ENCODE assay signal across 9 cellular contexts in genomic region chr7:120273476-120273975, GRCh38. TPM values are rescaled to one million over a fixed set of nuclear protein-coding genes. Genes with fewer than 3 reads are reported as not detected.
DNase-seq lines count a peak whose midpoint lies in the region; TF ChIP-seq lines count a peak whose summit lies in the region.
"Had no signal": no experiment of that assay in that cellular context is flagged by ENCODE, and none has a peak within 500 bp of the region (broad histone marks: within the 10 kb centered on the region; RNA-seq: fewer than 3 reads in every experiment).

No MANE protein-coding gene starts in this region.

- no peak for TF ChIP-seq CTCF in HFFc6 (IDR thresholded peaks at IDR 0.05)

- H3K27me3 ChIP-seq in iPS DF 6.9 (ENCODE audit: control insufficient read depth, insufficient read depth, low read length) (no peaks in the 10 kb centered on the region), skeletal muscle tissue (ENCODE audit: control insufficient read depth in 3 of 3, insufficient read depth in 3 of 3, low read length in 3 of 3) (peaks cover 3 to 12% (median 6%) of the 10 kb centered on the region in 3 donors)

- H3K27me3 Mint-ChIP-seq in HFFc6 (ENCODE audit: insufficient read depth): peaks cover 15% of the 10 kb centered on the region; the same call in 1 of the 2 replicates

- H3K4me1 ChIP-seq in iPS DF 6.9 (ENCODE audit: control insufficient read depth, insufficient read depth, low read length) (peaks cover 4% of the 10 kb centered on the region), skeletal muscle tissue (ENCODE audit: control insufficient read depth in 3 of 3, insufficient read depth in 3 of 3, low read length in 3 of 3) (peaks cover 5 to 13% (median 7%) of the 10 kb centered on the region in 3 donors)
- H3K4me1 ChIP-seq: BLaER1 had no signal

- peak overlapping the region; percentile 75 for H3K27ac ChIP-seq in angular gyrus (ENCODE audit: low read depth, low read length)
- H3K27ac ChIP-seq in iPS DF 6.9 (ENCODE audit: low read length): no peak overlapping the region
- H3K27ac ChIP-seq in skeletal muscle tissue (ENCODE audit: low read depth, low read length): no peak overlapping the region
- H3K27ac ChIP-seq: BLaER1 had no signal

- H3K4me1 Mint-ChIP-seq in HFFc6 (ENCODE audit: low read depth): peaks cover 8% of the 10 kb centered on the region; the same call in 1 of the 2 replicates

- H3K9me3 Mint-ChIP-seq in HFFc6: peaks cover 9% of the 10 kb centered on the region

- no peak overlapping the region for H3K27ac Mint-ChIP-seq in HFFc6

- H3K4me3 ChIP-seq in iPS DF 6.9 (ENCODE audit: low read length) (peak overlapping the region; percentile 77), skeletal muscle tissue (ENCODE audit: low read length in 3 of 3) (peak overlapping the region; percentile 56 to 74 (median 73))
- H3K4me3 ChIP-seq: BLaER1 had no signal

- peak overlapping the region; percentile 75; the same call in 1 of the 2 replicates for H3K4me3 Mint-ChIP-seq in HFFc6

- H3K9me3 ChIP-seq in iPS DF 6.9 (ENCODE audit: control insufficient read depth, insufficient read depth, low read length) (no peaks in the 10 kb centered on the region), skeletal muscle tissue (ENCODE audit: control insufficient read depth in 3 of 3, low read length in 3 of 3) (peaks cover 0 to 3% (median 0%) of the 10 kb centered on the region in 3 donors)

- no peaks in the 10 kb centered on the region for H3K36me3 Mint-ChIP-seq in HFFc6 (ENCODE audit: low read depth)

- DNase-seq in NCI-H1436 (lab: John Stamatoyannopoulos, UW) (peak; percentile 16), NCI-H1436 treated with DMSO at 0.1 percent for 48 hours (lab: John Stamatoyannopoulos, UW) (no peak), HFFc6 (no peak), NCI-H1417 (lab: John Stamatoyannopoulos, UW) (peak; percentile 75 to 92 (median 85)), iPS DF 6.9 (ENCODE audit: low read depth, low spot score) (no peak), HT-29 (ENCODE audit: low spot score) (no peak)

- peak overlapping the region in 2 of 3 donors; percentile 43 to 55 for H3K9ac ChIP-seq in skeletal muscle tissue (ENCODE audit: low read depth in 1 of 3, low read length in 3 of 3)
- H3K9ac ChIP-seq: BLaER1 had no signal

- no CpG with 5 or more reads among the region's 38 CpGs for WGBS in iPS DF 6.9 (ENCODE audit: insufficient coverage, insufficient read length)

- H3K36me3 ChIP-seq in iPS DF 6.9 (ENCODE audit: control insufficient read depth, insufficient read depth, low read length) (no peaks in the 10 kb centered on the region), skeletal muscle tissue (ENCODE audit: control insufficient read depth in 3 of 3, insufficient read depth in 3 of 3, low read length in 3 of 3) (no peaks in the 10 kb centered on the region)
- H3K36me3 ChIP-seq: BLaER1 had no signal

RNA-seq across cellular contexts. Expression of gene KCND2, which starts 0.6 kb away (rescaled TPM):
- total RNA-seq in HFFc6 (2021; fragmentation: NEBNext Ultra II Directional; extraction: Animal tissue kit (Norgen Biotek cat#: 25700)): not detected
- total RNA-seq in skeletal muscle tissue: 2.6 TPM
- total RNA-seq in HT-29 (2014; rRNA removed; shearing (Covaris generic)): not detected in 2 replicates

Comparison
In these comparisons a context has a peak if more than half of its experiments do, and no peak if none do; other contexts are left out.
1. DNase-seq: peak in NCI-H1436 (single experiment) and NCI-H1417 (3 of 3); none in NCI-H1436 treated with DMSO at 0.1 percent for 48 hours (single experiment), HFFc6 (single experiment), iPS DF 6.9 (single experiment) and HT-29 (single experiment).